ENCODE assay signal across 18 cellular contexts in the genomic region with DNA sequence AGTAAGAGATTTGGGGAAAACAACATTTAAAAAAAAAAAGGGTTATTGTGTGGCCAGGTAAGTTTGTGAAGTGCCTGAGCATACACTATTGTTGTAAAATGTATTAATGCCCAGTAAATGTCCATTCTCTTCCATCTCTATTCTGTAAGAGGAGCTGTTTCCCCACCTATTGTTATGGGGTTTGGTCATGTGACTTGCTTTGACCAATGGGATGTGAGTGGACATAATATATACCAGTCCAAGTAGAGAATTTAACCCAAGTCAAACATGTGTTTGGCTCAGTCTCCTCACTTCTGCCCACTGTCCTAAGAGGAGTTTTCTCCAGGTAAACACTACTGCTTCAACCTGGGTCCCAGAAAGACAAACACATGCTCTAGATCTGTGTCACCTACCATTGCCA.
DNase-seq lines count a peak whose midpoint lies in the region; ATAC-seq and TF ChIP-seq lines count a peak whose summit lies in the region.
"Had no signal": no experiment of that assay in that cellular context is flagged by ENCODE, and none has a peak within 500 bp of the region (broad histone marks: within the 10 kb centered on the region; RNA-seq: fewer than 3 reads in every experiment).

No MANE protein-coding gene starts in this region.

- H3K4me1 ChIP-seq in Loucy (ENCODE audit: insufficient read depth, low read length, poor library complexity, severe bottlenecking), result no peaks in the 10 kb centered on the region
- H3K4me1 ChIP-seq: BE2C, Caco-2 had no signal

- ATAC-seq in WTC11 (no peak), GM21576 (IDR thresholded peaks at IDR 0.05; ENCODE audit: unreplicated experiment) (no peak)
- ATAC-seq: GM23338 had no signal

- POLR2A ChIA-PET in WTC11 (lab: Charles Lee), result no interaction called here

- no peaks in the 10 kb centered on the region for H3K36me3 ChIP-seq in Loucy (ENCODE audit: insufficient read depth, low read length)
- H3K36me3 ChIP-seq: BE2C had no signal

- no peaks in the 10 kb centered on the region for H3K27me3 Mint-ChIP-seq in WTC11 (ENCODE audit: low read depth)
- H3K27me3 Mint-ChIP-seq: CD4-positive, CD25-positive, alpha-beta regulatory T cell; CD8-positive, alpha-beta memory T cell had no signal

- no peaks in the 10 kb centered on the region for H3K9me2 ChIP-seq in Loucy (replicated peaks; ENCODE audit: low read depth, low read length)

- TF ChIP-seq CTCF in Loucy (conservative IDR thresholded peaks at IDR 0.05; ENCODE audit: low read length) (peak; percentile 34; the same call in 1 of the 2 replicates), WTC11 (IDR thresholded peaks at IDR 0.05) (no peak)

- no peak overlapping the region for H3K4me3 Mint-ChIP-seq in WTC11
- H3K4me3 Mint-ChIP-seq: CD4-positive, CD25-positive, alpha-beta regulatory T cell; CD8-positive, alpha-beta memory T cell; GM23338 had no signal

- no peaks in the 10 kb centered on the region for H4K20me1 ChIP-seq in Loucy (ENCODE audit: insufficient read depth, low read length, poor library complexity, severe bottlenecking)

- DNase-seq in HT-29 (ENCODE audit: low spot score), result peak; percentile 12
- peak; percentile 22 for DNase-seq in NCI-H2029 treated with DMSO at 0.1 percent for 48 hours (lab: John Stamatoyannopoulos, UW)
- DNase-seq in WTC11 (ENCODE audit: low spot score), result no peak
- no peak for DNase-seq in HK-2 (ENCODE audit: unreplicated experiment)
- no peak for DNase-seq in posterior cingulate gyrus
- no peak for DNase-seq in kidney glomerular epithelial cell (lab: John Stamatoyannopoulos, UW)
- DNase-seq: ACHN; BE2C; C1 segment of cervical spinal cord; CD4-positive, CD25-positive, alpha-beta regulatory T cell; CD8-positive, alpha-beta memory T cell; DMS79 treated with DMSO at 0.1 percent for 48 hours; GF-D8; HCEC 1CT had no signal

- H2AFZ ChIP-seq in Loucy (ENCODE audit: low read length), result no peak overlapping the region
- H2AFZ ChIP-seq: GM23338 had no signal

- no peaks in the 10 kb centered on the region; the same call in 1 of the 2 replicates for H3K36me3 Mint-ChIP-seq in WTC11
- H3K36me3 Mint-ChIP-seq: CD4-positive, CD25-positive, alpha-beta regulatory T cell had no signal

- no peak overlapping the region for H3K27ac Mint-ChIP-seq in WTC11
- H3K27ac Mint-ChIP-seq: CD4-positive, CD25-positive, alpha-beta regulatory T cell; CD8-positive, alpha-beta memory T cell; GM23338 had no signal

- no peaks in the 10 kb centered on the region for H3K79me2 ChIP-seq in Loucy (ENCODE audit: insufficient read depth, low read length)

- no peaks in the 10 kb centered on the region for H3K27me3 ChIP-seq in Loucy (ENCODE audit: insufficient read depth, low read length, poor library complexity, severe bottlenecking)
- H3K27me3 ChIP-seq: BE2C had no signal

- CTCF ChIA-PET in WTC11 (lab: Charles Lee), result no interaction called here

- H3K9me3 ChIP-seq in Loucy (ENCODE audit: insufficient read depth, low read depth, low read length), result no peaks in the 10 kb centered on the region
- H3K9me3 ChIP-seq: BE2C, Caco-2 had no signal

- no peak overlapping the region for H3K4me3 ChIP-seq in Loucy (ENCODE audit: low read length, poor library complexity, severe bottlenecking)
- H3K4me3 ChIP-seq: GM23338 had no signal

- intact Hi-C loops in posterior cingulate gyrus (cut with DNase I), result no loop called here

- no peaks in the 10 kb centered on the region for H3F3A ChIP-seq in Loucy (ENCODE audit: low read depth)

- H3K4me2 ChIP-seq in Loucy (ENCODE audit: low read depth, low read length, poor library complexity, severe bottlenecking), result no peak overlapping the region
- H3K4me2 ChIP-seq: GM23338 had no signal

- H3K9ac ChIP-seq in Loucy (ENCODE audit: low read depth, low read length, poor library complexity, severe bottlenecking), result no peak overlapping the region

- H3K9me3 Mint-ChIP-seq in WTC11, result peaks cover 18% of the 10 kb centered on the region

- peaks cover 6% of the 10 kb centered on the region for H3K4me1 Mint-ChIP-seq in WTC11
- H3K4me1 Mint-ChIP-seq: CD4-positive, CD25-positive, alpha-beta regulatory T cell; CD8-positive, alpha-beta memory T cell had no signal

TF ChIP-seq in WTC11, 78 proteins besides CTCF, POLR2A, EP300 and RAD21:
- TF ChIP-seq NFYB (CRISPR knock-in tag; conservative IDR thresholded peaks at IDR 0.05; ENCODE audit: low read depth) (peak; percentile 63), TEAD1 (CRISPR knock-in tag; IDR thresholded peaks at IDR 0.05) (no peak)
- TF ChIP-seq, protein P1, sequence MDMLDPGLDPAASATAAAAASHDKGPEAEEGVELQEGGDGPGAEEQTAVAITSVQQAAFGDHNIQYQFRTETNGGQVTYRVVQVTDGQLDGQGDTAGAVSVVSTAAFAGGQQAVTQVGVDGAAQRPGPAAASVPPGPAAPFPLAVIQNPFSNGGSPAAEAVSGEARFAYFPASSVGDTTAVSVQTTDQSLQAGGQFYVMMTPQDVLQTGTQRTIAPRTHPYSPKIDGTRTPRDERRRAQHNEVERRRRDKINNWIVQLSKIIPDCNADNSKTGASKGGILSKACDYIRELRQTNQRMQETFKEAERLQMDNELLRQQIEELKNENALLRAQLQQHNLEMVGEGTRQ (CRISPR knock-in tag; IDR thresholded peaks at IDR 0.05), result peak; percentile 38

Comparison
In these comparisons a context has a peak if more than half of its experiments do, and no peak if none do; other contexts are left out.
1. DNase-seq: peak in HT-29 (single experiment) and NCI-H2029 treated with DMSO at 0.1 percent for 48 hours (single experiment); none in WTC11 (single experiment), HK-2 (single experiment), posterior cingulate gyrus (0 of 10) and kidney glomerular epithelial cell (single experiment).